10 cellular contexts compared by ENCODE assay signal in the genomic region with DNA sequence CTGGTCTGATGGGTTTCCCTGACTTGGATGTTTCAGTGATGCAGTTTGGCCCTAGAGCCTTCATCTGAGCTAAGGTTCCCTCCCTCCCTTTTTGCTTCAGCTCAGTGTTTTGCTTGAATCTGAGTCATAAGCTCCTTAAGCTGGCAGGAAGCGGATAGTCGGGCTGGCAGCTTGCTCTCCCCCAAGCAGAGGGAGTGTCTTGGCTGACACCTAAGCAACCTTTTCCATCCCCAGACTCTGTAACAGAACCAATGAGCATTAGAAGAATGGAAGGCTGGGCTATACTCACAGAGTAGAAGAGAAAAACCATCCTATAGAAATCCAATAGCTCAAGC.
DNase-seq lines count a peak whose midpoint lies in the region; ATAC-seq and TF ChIP-seq lines count a peak whose summit lies in the region.
"Had no signal": no experiment of that assay in that cellular context is flagged by ENCODE, and none has a peak within 500 bp of the region (broad histone marks: within the 10 kb centered on the region; RNA-seq: fewer than 3 reads in every experiment).

No MANE protein-coding gene starts in this region.

- peak; percentile 70 for ATAC-seq in left lung
- no peak for ATAC-seq in activated CD4-positive, alpha-beta T cell treated with anti-CD3 and anti-CD28 coated beads for 36 hours
- ATAC-seq: naive thymus-derived CD8-positive, alpha-beta T cell had no signal

- H3K27me3 ChIP-seq in AG04450 (ENCODE audit: control insufficient read depth, insufficient read depth, low read length) = no peaks in the 10 kb centered on the region
- H3K27me3 ChIP-seq in left lung = no peaks in the 10 kb centered on the region

- CTCF ChIA-PET in AG04450 (lab: Charles Lee) = interaction anchor here (0.9 to 3.6 kb wide), 2 partner anchors 18 to 881 kb away, joined by 3 to 25 read pairs; no protein-coding TSS in a partner anchor
- CTCF ChIA-PET in activated CD4-positive, alpha-beta T cell treated with anti-CD3 and anti-CD28 coated beads for 36 hours (lab: Charles Lee) = interaction anchor here (1.1 kb wide), 1 partner anchor 11 kb away, joined by 3 read pairs; no protein-coding TSS in a partner anchor

- H3K4me3 Mint-ChIP-seq in activated CD4-positive, alpha-beta T cell treated with anti-CD3 and anti-CD28 coated beads for 36 hours = no peak overlapping the region
- H3K4me3 Mint-ChIP-seq: CD4-positive, alpha-beta T cell; naive thymus-derived CD8-positive, alpha-beta T cell had no signal

- no peak for TF ChIP-seq CTCF in AG04450 (IDR thresholded peaks at IDR 0.05; ENCODE audit: low read depth, low read length)
- no peak for TF ChIP-seq CTCF in epithelial cell of esophagus (IDR thresholded peaks at IDR 0.05; ENCODE audit: insufficient read depth, low read depth, low read length, missing control alignments)
- TF ChIP-seq CTCF in left lung (IDR thresholded peaks at IDR 0.05) = no peak

- H3K9me3 ChIP-seq in AG04450 (ENCODE audit: control insufficient read depth, insufficient read depth, low read length) (no peaks in the 10 kb centered on the region), left lung (no peaks in the 10 kb centered on the region)

- H3K27ac Mint-ChIP-seq in activated CD4-positive, alpha-beta T cell treated with anti-CD3 and anti-CD28 coated beads for 36 hours = no peak overlapping the region
- H3K27ac Mint-ChIP-seq: CD4-positive, alpha-beta T cell; naive thymus-derived CD8-positive, alpha-beta T cell had no signal

- no peaks in the 10 kb centered on the region for H3K4me1 ChIP-seq in left lung

- no peaks in the 10 kb centered on the region for H3K4me1 Mint-ChIP-seq in activated CD4-positive, alpha-beta T cell treated with anti-CD3 and anti-CD28 coated beads for 36 hours
- H3K4me1 Mint-ChIP-seq: naive thymus-derived CD8-positive, alpha-beta T cell had no signal

- POLR2A ChIA-PET in AG04450 (lab: Yijun Ruan, JAX) = no interaction called here
- POLR2A ChIA-PET in activated CD4-positive, alpha-beta T cell treated with anti-CD3 and anti-CD28 coated beads for 36 hours (lab: Charles Lee) = interaction anchor here (0.7 kb wide), 1 partner anchor 15 kb away, joined by 5 read pairs; no protein-coding TSS in a partner anchor

- DNase-seq in AG04450 (ENCODE audit: low read depth, low spot score) (peak; percentile 51), NCI-H226 (peak; percentile 87), epithelial cell of esophagus (ENCODE audit: low read depth) (peak; percentile 97), left lung (no peak), UCSD-AML1 (lab: John Stamatoyannopoulos, UW; ENCODE audit: unreplicated experiment) (no peak), NCI-H1930 (lab: John Stamatoyannopoulos, UW) (no peak), SKM-1 treated with dmso at 0.1 percent for 144 hours (lab: John Stamatoyannopoulos, UW; ENCODE audit: unreplicated experiment) (no peak)
- DNase-seq in activated CD4-positive, alpha-beta T cell treated with anti-CD3 and anti-CD28 coated beads for 36 hours = no peak
- DNase-seq: CD4-positive, alpha-beta T cell; naive thymus-derived CD8-positive, alpha-beta T cell had no signal

- H3K4me3 ChIP-seq in AG04450 (ENCODE audit: low read depth, low read length) = no peak overlapping the region
- H3K4me3 ChIP-seq in epithelial cell of esophagus (ENCODE audit: low read length) = no peak overlapping the region
- no peak overlapping the region for H3K4me3 ChIP-seq in left lung

- intact Hi-C loops in left lung (cut with DNase I) = no loop called here
- intact Hi-C loops in activated CD4-positive, alpha-beta T cell treated with anti-CD3 and anti-CD28 coated beads for 36 hours (cut with DNase I, micrococcal nuclease) = no loop called here

- no peaks in the 10 kb centered on the region for H3K9me3 Mint-ChIP-seq in activated CD4-positive, alpha-beta T cell treated with anti-CD3 and anti-CD28 coated beads for 36 hours (ENCODE audit: low read depth)
- H3K9me3 Mint-ChIP-seq: CD4-positive, alpha-beta T cell; naive thymus-derived CD8-positive, alpha-beta T cell had no signal

- H3K36me3 Mint-ChIP-seq in activated CD4-positive, alpha-beta T cell treated with anti-CD3 and anti-CD28 coated beads for 36 hours (ENCODE audit: low read depth) = no peaks in the 10 kb centered on the region
- H3K36me3 Mint-ChIP-seq: naive thymus-derived CD8-positive, alpha-beta T cell had no signal

- no peaks in the 10 kb centered on the region for H3K36me3 ChIP-seq in left lung

- no peak overlapping the region for H3K27ac ChIP-seq in AG04450 (ENCODE audit: low read depth, low read length)
- no peak overlapping the region for H3K27ac ChIP-seq in left lung

- peaks cover 4% of the 10 kb centered on the region for H3K27me3 Mint-ChIP-seq in activated CD4-positive, alpha-beta T cell treated with anti-CD3 and anti-CD28 coated beads for 36 hours

Comparison
In these comparisons a context has a peak if more than half of its experiments do, and no peak if none do; other contexts are left out.
1. DNase-seq: peak in AG04450 (single experiment), NCI-H226 (single experiment) and epithelial cell of esophagus (single experiment); none in left lung (0 of 2), UCSD-AML1 (single experiment), NCI-H1930 (0 of 2), SKM-1 treated with dmso at 0.1 percent for 144 hours (single experiment) and activated CD4-positive, alpha-beta T cell treated with anti-CD3 and anti-CD28 coated beads for 36 hours (single experiment).